8 cellular contexts compared by ENCODE assay signal in genomic region chr17:80453980-80454556, GRCh38. TPM values are rescaled to one million over a fixed set of nuclear protein-coding genes. Genes with fewer than 3 reads are reported as not detected.
DNase-seq lines count a peak whose midpoint lies in the region; ATAC-seq and TF ChIP-seq lines count a peak whose summit lies in the region.

No MANE protein-coding gene starts in this region.

- WGBS in tibial nerve, 2 donors = 31 to 35% methylated on average over 35 to 37 of the region's 37 CpGs

- CTCF ChIA-PET in HEK293 (lab: Yijun Ruan, JAX) = interaction anchor here (0.6 to 1.7 kb wide), 9 partner anchors 11 to 438 kb away, joined by 3 to 7 read pairs (median 4); partner anchors contain the start of genes ENDOV and NPTX1

- H3K9me3 ChIP-seq in HEK293 (ENCODE audit: control insufficient read depth, insufficient read depth, low read depth, low read length) (no peaks in the 10 kb centered on the region), adipocyte (ENCODE audit: control insufficient read depth, low read length) (no peaks in the 10 kb centered on the region), left lung (no peaks in the 10 kb centered on the region), tibial nerve (no peaks in the 10 kb centered on the region)

- peaks cover 15% of the 10 kb centered on the region for H3K4me1 ChIP-seq in HEK293 (ENCODE audit: control insufficient read depth, insufficient read depth, low read length)
- H3K4me1 ChIP-seq in adipocyte (ENCODE audit: control insufficient read depth, insufficient read depth, low read length) = peaks cover 37% of the 10 kb centered on the region
- H3K4me1 ChIP-seq in left lung = peaks cover 0 to 33% of the 10 kb centered on the region in 2 donors
- peaks cover 0 to 33% (median 13%) of the 10 kb centered on the region in 4 donors for H3K4me1 ChIP-seq in tibial nerve

- no peak for TF ChIP-seq EP300 in tibial nerve (IDR thresholded peaks at IDR 0.05)

- H3K4me3 ChIP-seq in HEK293 (ENCODE audit: low read depth, low read length) (peak overlapping the region; percentile 78), adipocyte (ENCODE audit: low read length) (peak overlapping the region; percentile 91), left lung (peak overlapping the region; percentile 71 to 74), tibial nerve (peak overlapping the region; percentile 49 to 94 (median 62))

- TF ChIP-seq POLR2A in tibial nerve (IDR thresholded peaks at IDR 0.05) = no peak

- peak; percentile 27 for ATAC-seq in left lung

- POLR2A ChIA-PET in HEK293 (lab: Yijun Ruan, JAX) = interaction anchor here (0.6 to 5.5 kb wide), 26 partner anchors 11 to 769 kb away, joined by 3 to 110 read pairs (median 4); partner anchors contain the start of genes CEP131, GAA, NPTX1 and RPTOR

- intact Hi-C loops in left lung (cut with DNase I) = no loop called here

- TF ChIP-seq CTCF in 22Rv1 (IDR thresholded peaks at IDR 0.05) = no peak
- no peak for TF ChIP-seq CTCF in HEK293 (tag by site-specific recombination; IDR thresholded peaks at IDR 0.05)
- no peak for TF ChIP-seq CTCF in left lung (IDR thresholded peaks at IDR 0.05)
- no peak for TF ChIP-seq CTCF in tibial nerve (IDR thresholded peaks at IDR 0.05)

- H3K9ac ChIP-seq in adipocyte (ENCODE audit: low read length) = peak overlapping the region; percentile 95

- H3K36me3 ChIP-seq in HEK293 (ENCODE audit: control insufficient read depth in 2 of 2, insufficient read depth in 1 of 2, low read length in 2 of 2) (no peaks in the 10 kb centered on the region), adipocyte (ENCODE audit: control insufficient read depth, insufficient read depth, low read length, severe bottlenecking) (no peaks in the 10 kb centered on the region), left lung (no peaks in the 10 kb centered on the region), tibial nerve (no peaks in the 10 kb centered on the region)

- peak overlapping the region; percentile 88 for H3K27ac ChIP-seq in 22Rv1
- peak overlapping the region; percentile 97 for H3K27ac ChIP-seq in HEK293 (ENCODE audit: extremely low read depth, low read depth, low read length)
- H3K27ac ChIP-seq in left lung = peak overlapping the region; percentile 94 to 97
- H3K27ac ChIP-seq in tibial nerve = peak overlapping the region; percentile 84 to 99 (median 98)

- DNase-seq in adipocyte (ENCODE audit: low read depth) (no peak), left lung (peak; percentile 38 to 71), tibial nerve (ENCODE audit: low spot score in 2 of 2) (no peak), DMS79 (lab: John Stamatoyannopoulos, UW) (no peak), H4 (ENCODE audit: low spot score) (no peak), NCI-H2227 treated with DMSO at 0.1 percent for 48 hours (lab: John Stamatoyannopoulos, UW) (no peak)

- H3K27me3 ChIP-seq in adipocyte (replicated peaks; ENCODE audit: control insufficient read depth, insufficient read depth, low read length) = peaks cover 10% of the 10 kb centered on the region
- H3K27me3 ChIP-seq in left lung = peaks cover 0 to 10% of the 10 kb centered on the region in 2 donors
- no peaks in the 10 kb centered on the region for H3K27me3 ChIP-seq in tibial nerve

TF ChIP-seq in HEK293, 187 proteins besides CTCF, POLR2A, EP300 and RAD21 (continues in another document):
- TF ChIP-seq ZSCAN18 (tag by site-specific recombination; IDR thresholded peaks at IDR 0.05) = 0 out of 2 replicates have a peak, but pooled peaks have one; percentile 15
- TF ChIP-seq ZNF623 (tag by site-specific recombination; IDR thresholded peaks at IDR 0.05) = peak; percentile 100
- TF ChIP-seq ZFP37 (tag by site-specific recombination; IDR thresholded peaks at IDR 0.05) = no peak
- no peak for TF ChIP-seq AEBP2 (tag by site-specific recombination; IDR thresholded peaks at IDR 0.05; ENCODE audit: borderline replicate concordance)
- no peak for TF ChIP-seq ZFP69B (tag by site-specific recombination; IDR thresholded peaks at IDR 0.05)
- TF ChIP-seq ZEB2 (tag by site-specific recombination; IDR thresholded peaks at IDR 0.05) = no peak
- no peak for TF ChIP-seq ZNF341 (tag by site-specific recombination; IDR thresholded peaks at IDR 0.05; ENCODE audit: low read depth)
- TF ChIP-seq ZNF529 (tag by site-specific recombination; IDR thresholded peaks at IDR 0.05; ENCODE audit: insufficient replicate concordance) = no peak
- TF ChIP-seq KLF1 (tag by site-specific recombination; IDR thresholded peaks at IDR 0.05) = peak; percentile 12; the same call in 1 of the 2 replicates
- TF ChIP-seq ZBTB26 (tag by site-specific recombination; optimal IDR thresholded peaks at IDR 0.05) = no peak
- no peak for TF ChIP-seq ZNF423 (tag by site-specific recombination; IDR thresholded peaks at IDR 0.05)
- 0 out of 2 replicates have a peak, but pooled peaks have one; percentile 8 for TF ChIP-seq ZNF843 (tag by site-specific recombination; IDR thresholded peaks at IDR 0.05)
- TF ChIP-seq ZBTB10 (tag by site-specific recombination; IDR thresholded peaks at IDR 0.05) = peak; percentile 52; the same call in 1 of the 2 replicates
- 0 out of 2 replicates have a peak, but pooled peaks have one; percentile 59 for TF ChIP-seq BCL11B (tag by site-specific recombination; IDR thresholded peaks at IDR 0.05; ENCODE audit: low read depth)
- no peak for TF ChIP-seq ZNF221 (tag by site-specific recombination; IDR thresholded peaks at IDR 0.05; ENCODE audit: borderline replicate concordance)
- 0 out of 2 replicates have a peak, but pooled peaks have one; percentile 9 for TF ChIP-seq ZNF133 (tag by site-specific recombination; IDR thresholded peaks at IDR 0.05)
- TF ChIP-seq KLF9 (tag by site-specific recombination; IDR thresholded peaks at IDR 0.05; ENCODE audit: low read depth) = no peak
- TF ChIP-seq TCF7L2 (IDR thresholded peaks at IDR 0.05; ENCODE audit: borderline replicate concordance, low read depth, low read length) = no peak
- TF ChIP-seq ZNF660 (tag by site-specific recombination; IDR thresholded peaks at IDR 0.05) = no peak

RNA-seq across cellular contexts. Expression of gene NPTX1, which starts 22.3 kb away (rescaled TPM):
- total RNA-seq in left lung (under 1 TPM; 0.17 to 0.37 TPM), tibial nerve (under 1 TPM in 2 of 4 donors, not detected in 2; 0.21 to 0.59 TPM)
- total RNA-seq in H4 (2014; rRNA removed; shearing (Covaris generic)) = 0.17 and 0.70 TPM in 2 replicates

RNA-seq across cellular contexts. Expression of gene ENDOV, which starts 39.1 kb away (rescaled TPM):
- total RNA-seq in left lung (10 to 100 TPM; 18.8 to 24.9 TPM), tibial nerve (10 to 100 TPM in 3 of 4 donors, 1 to 10 TPM in 1; 9.8 to 30.3 (median 16.6) TPM)
- 33.6 and 40.7 TPM in 2 replicates for total RNA-seq in H4 (2014; rRNA removed; shearing (Covaris generic))

Comparison
In these comparisons a context has a peak if more than half of its experiments do, and no peak if none do; other contexts are left out.
1. DNase-seq: peak in left lung (2 of 2); none in adipocyte (single experiment), tibial nerve (0 of 2), DMS79 (single experiment), H4 (single experiment) and NCI-H2227 treated with DMSO at 0.1 percent for 48 hours (single experiment).
2. Peak in every context shown above with its lines, with median percentiles within 50 percentile points of each other: H3K27ac ChIP-seq and H3K4me3 ChIP-seq.